Comparison of ENCODE assay signal across 1 cellular context in genomic region chr7:137992738-137993394, GRCh38.
TF ChIP-seq lines count a peak whose summit lies in the region.

No MANE protein-coding gene starts in this region.

TF ChIP-seq in K562, 482 proteins besides CTCF, POLR2A, EP300 and RAD21 (continued from another document and continues in another):
- TF ChIP-seq ZNF609 (CRISPR knock-in tag; IDR thresholded peaks at IDR 0.05; ENCODE audit: borderline replicate concordance) (no peak), ID3 (CRISPR knock-in tag; IDR thresholded peaks at IDR 0.05) (no peak), ID3 (tag; IDR thresholded peaks at IDR 0.05) (peak; percentile 16; the same call in 1 of the 2 replicates), FOSL1 (tag; conservative IDR thresholded peaks at IDR 0.05) (0 out of 2 replicates have a peak, but pooled peaks have one; percentile 7), CREBBP (IDR thresholded peaks at IDR 0.05; ENCODE audit: low read depth, low read length) (no peak), FOS (IDR thresholded peaks at IDR 0.05; ENCODE audit: extremely low read depth, insufficient read length) (no peak), CTBP1 (IDR thresholded peaks at IDR 0.05; ENCODE audit: borderline replicate concordance) (no peak), KLF6 (CRISPR knock-in tag; IDR thresholded peaks at IDR 0.05; ENCODE audit: borderline replicate concordance) (0 out of 2 replicates have a peak, but pooled peaks have one; percentile 37), C11orf30 (IDR thresholded peaks at IDR 0.05; ENCODE audit: low read depth) (no peak), TRIM28 (IDR thresholded peaks at IDR 0.05) (no peak; the same call in 1 of the 2 replicates), CC2D1A (IDR thresholded peaks at IDR 0.05) (peak; percentile 74; the same call in 1 of the 2 replicates), OTX1 (CRISPR knock-in tag; IDR thresholded peaks at IDR 0.05) (peak; percentile 71; the same call in 1 of the 2 replicates), XRCC5 (IDR thresholded peaks at IDR 0.05; ENCODE audit: low read depth, low read length) (peak; percentile 46; the same call in 1 of the 2 replicates), TOE1 (IDR thresholded peaks at IDR 0.05; ENCODE audit: borderline replicate concordance) (peak; percentile 80), TOE1 (CRISPR knock-in tag; IDR thresholded peaks at IDR 0.05; ENCODE audit: borderline replicate concordance, low read depth) (no peak), HSF4 (CRISPR knock-in tag; IDR thresholded peaks at IDR 0.05; ENCODE audit: borderline replicate concordance) (no peak; the same call in 1 of the 2 replicates), HDAC8 (tag; IDR thresholded peaks at IDR 0.05) (no peak; the same call in 1 of the 2 replicates), RFX7 (CRISPR knock-in tag; IDR thresholded peaks at IDR 0.05) (no peak), MAFG (tag; conservative IDR thresholded peaks at IDR 0.05) (no peak), KAT2B (IDR thresholded peaks at IDR 0.05; ENCODE audit: low read depth, low read length) (no peak), PHB2 (IDR thresholded peaks at IDR 0.05; ENCODE audit: low read depth) (no peak), MAX (CRISPR knock-in tag; IDR thresholded peaks at IDR 0.05) (peak; percentile 76), ZFPM2 (CRISPR knock-in tag; IDR thresholded peaks at IDR 0.05) (no peak), HMBOX1 (IDR thresholded peaks at IDR 0.05) (0 out of 2 replicates have a peak, but pooled peaks have one; percentile 41), STAT5B (CRISPR knock-in tag; IDR thresholded peaks at IDR 0.05) (no peak), FOXK2 (conservative IDR thresholded peaks at IDR 0.05 in 1 of 2, IDR thresholded peaks at IDR 0.05 in 1 of 2; ENCODE audit: low read depth in 2 of 2) (peak; percentile 86), POLR2H (tag; IDR thresholded peaks at IDR 0.05; ENCODE audit: low read depth) (no peak), TEAD2 (tag; IDR thresholded peaks at IDR 0.05) (peak; percentile 30; the same call in 1 of the 2 replicates), RFX1 (IDR thresholded peaks at IDR 0.05) (no peak), PKNOX1 (IDR thresholded peaks at IDR 0.05) (no peak), XRCC4 (IDR thresholded peaks at IDR 0.05; ENCODE audit: extremely low read depth, insufficient read depth, insufficient read length) (no peak), ZNF124 (CRISPR knock-in tag; IDR thresholded peaks at IDR 0.05) (no peak), NFATC3 (IDR thresholded peaks at IDR 0.05) (peak; percentile 13; the same call in 1 of the 2 replicates), POLR3G (IDR thresholded peaks at IDR 0.05; ENCODE audit: extremely low read depth, insufficient read length, insufficient replicate concordance) (no peak), SMC3 (conservative IDR thresholded peaks at IDR 0.05; ENCODE audit: insufficient read depth, low read depth, low read length) (no peak), ZNF589 (CRISPR knock-in tag; IDR thresholded peaks at IDR 0.05; ENCODE audit: low read depth) (no peak; the same call in 1 of the 2 replicates), MCM7 (IDR thresholded peaks at IDR 0.05) (no peak), ELF1 (tag; IDR thresholded peaks at IDR 0.05) (peak; percentile 48; the same call in 1 of the 2 replicates), ZNF518B (CRISPR knock-in tag; IDR thresholded peaks at IDR 0.05) (no peak), GTF2E2 (tag; IDR thresholded peaks at IDR 0.05) (no peak), ZEB2 (IDR thresholded peaks at IDR 0.05) (peak; percentile 36; the same call in 1 of the 2 replicates), CEBPB (tag; IDR thresholded peaks at IDR 0.05) (peak; percentile 97), BMI1 (IDR thresholded peaks at IDR 0.05; ENCODE audit: low read length) (no peak)
- TF ChIP-seq, protein P1, sequence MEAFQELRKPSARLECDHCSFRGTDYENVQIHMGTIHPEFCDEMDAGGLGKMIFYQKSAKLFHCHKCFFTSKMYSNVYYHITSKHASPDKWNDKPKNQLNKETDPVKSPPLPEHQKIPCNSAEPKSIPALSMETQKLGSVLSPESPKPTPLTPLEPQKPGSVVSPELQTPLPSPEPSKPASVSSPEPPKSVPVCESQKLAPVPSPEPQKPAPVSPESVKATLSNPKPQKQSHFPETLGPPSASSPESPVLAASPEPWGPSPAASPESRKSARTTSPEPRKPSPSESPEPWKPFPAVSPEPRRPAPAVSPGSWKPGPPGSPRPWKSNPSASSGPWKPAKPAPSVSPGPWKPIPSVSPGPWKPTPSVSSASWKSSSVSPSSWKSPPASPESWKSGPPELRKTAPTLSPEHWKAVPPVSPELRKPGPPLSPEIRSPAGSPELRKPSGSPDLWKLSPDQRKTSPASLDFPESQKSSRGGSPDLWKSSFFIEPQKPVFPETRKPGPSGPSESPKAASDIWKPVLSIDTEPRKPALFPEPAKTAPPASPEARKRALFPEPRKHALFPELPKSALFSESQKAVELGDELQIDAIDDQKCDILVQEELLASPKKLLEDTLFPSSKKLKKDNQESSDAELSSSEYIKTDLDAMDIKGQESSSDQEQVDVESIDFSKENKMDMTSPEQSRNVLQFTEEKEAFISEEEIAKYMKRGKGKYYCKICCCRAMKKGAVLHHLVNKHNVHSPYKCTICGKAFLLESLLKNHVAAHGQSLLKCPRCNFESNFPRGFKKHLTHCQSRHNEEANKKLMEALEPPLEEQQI (IDR thresholded peaks at IDR 0.05) = no peak; the same call in 1 of the 2 replicates
- TF ChIP-seq, protein P2, sequence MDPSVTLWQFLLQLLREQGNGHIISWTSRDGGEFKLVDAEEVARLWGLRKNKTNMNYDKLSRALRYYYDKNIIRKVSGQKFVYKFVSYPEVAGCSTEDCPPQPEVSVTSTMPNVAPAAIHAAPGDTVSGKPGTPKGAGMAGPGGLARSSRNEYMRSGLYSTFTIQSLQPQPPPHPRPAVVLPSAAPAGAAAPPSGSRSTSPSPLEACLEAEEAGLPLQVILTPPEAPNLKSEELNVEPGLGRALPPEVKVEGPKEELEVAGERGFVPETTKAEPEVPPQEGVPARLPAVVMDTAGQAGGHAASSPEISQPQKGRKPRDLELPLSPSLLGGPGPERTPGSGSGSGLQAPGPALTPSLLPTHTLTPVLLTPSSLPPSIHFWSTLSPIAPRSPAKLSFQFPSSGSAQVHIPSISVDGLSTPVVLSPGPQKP (CRISPR knock-in tag; IDR thresholded peaks at IDR 0.05) = no peak
- TF ChIP-seq, protein P3, sequence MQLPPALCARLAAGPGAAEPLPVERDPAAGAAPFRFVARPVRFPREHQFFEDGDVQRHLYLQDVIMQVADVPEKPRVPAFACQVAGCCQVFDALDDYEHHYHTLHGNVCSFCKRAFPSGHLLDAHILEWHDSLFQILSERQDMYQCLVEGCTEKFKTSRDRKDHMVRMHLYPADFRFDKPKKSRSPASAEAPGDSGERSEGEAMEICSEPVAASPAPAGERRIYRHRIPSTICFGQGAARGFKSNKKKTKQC (CRISPR knock-in tag; IDR thresholded peaks at IDR 0.05) = no peak
- TF ChIP-seq, protein P4, sequence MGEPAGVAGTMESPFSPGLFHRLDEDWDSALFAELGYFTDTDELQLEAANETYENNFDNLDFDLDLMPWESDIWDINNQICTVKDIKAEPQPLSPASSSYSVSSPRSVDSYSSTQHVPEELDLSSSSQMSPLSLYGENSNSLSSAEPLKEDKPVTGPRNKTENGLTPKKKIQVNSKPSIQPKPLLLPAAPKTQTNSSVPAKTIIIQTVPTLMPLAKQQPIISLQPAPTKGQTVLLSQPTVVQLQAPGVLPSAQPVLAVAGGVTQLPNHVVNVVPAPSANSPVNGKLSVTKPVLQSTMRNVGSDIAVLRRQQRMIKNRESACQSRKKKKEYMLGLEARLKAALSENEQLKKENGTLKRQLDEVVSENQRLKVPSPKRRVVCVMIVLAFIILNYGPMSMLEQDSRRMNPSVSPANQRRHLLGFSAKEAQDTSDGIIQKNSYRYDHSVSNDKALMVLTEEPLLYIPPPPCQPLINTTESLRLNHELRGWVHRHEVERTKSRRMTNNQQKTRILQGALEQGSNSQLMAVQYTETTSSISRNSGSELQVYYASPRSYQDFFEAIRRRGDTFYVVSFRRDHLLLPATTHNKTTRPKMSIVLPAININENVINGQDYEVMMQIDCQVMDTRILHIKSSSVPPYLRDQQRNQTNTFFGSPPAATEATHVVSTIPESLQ (CRISPR knock-in tag; IDR thresholded peaks at IDR 0.05) = no peak
